Comparison of ENCODE assay signal across 20 cellular contexts in the genomic region with DNA sequence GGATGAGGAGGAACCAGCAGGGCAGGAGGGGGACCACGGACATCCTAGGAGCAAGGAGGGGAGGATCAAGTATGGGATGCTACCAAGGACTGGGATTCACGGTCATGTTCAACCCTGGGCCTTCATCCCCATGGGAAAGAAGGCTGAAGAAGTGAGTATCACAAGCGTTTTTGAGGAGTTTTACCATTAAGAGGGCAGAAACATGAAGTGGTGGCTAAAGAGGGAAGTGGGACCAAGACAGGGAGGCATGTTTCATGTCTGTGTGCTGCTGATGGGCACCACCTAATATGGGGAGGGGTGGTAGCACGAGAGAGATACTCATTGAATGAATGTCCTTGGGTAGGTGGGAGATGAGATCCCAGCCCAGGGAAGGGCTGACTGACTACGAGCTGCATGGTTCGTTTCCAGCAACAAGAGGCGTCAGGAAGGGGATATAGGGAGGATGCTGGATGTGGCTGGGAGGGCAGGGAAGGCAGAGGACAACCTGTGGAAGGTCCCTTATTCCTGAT. TPM values are rescaled to one million over a fixed set of nuclear protein-coding genes. Genes with fewer than 3 reads are reported as not detected.
A peak's percentile ranks its signal among the peaks of the same experiment; 100 is the strongest.
DNase-seq lines count a peak whose midpoint lies in the region; ATAC-seq, FAIRE-seq and TF ChIP-seq lines count a peak whose summit lies in the region.
"Had no signal": no experiment of that assay in that cellular context is flagged by ENCODE, and none has a peak within 500 bp of the region (broad histone marks: within the 10 kb centered on the region; RNA-seq: fewer than 3 reads in every experiment).

No MANE protein-coding gene starts in this region.

- CTCF ChIA-PET in CD8-positive, alpha-beta memory T cell (lab: Charles Lee): interaction anchor here (1.1 to 2.4 kb wide), 2 partner anchors 10 to 266 kb away, joined by 4 to 5 read pairs; no protein-coding TSS in a partner anchor
- CTCF ChIA-PET in K562 (lab: Yijun Ruan, JAX; ENCODE audit: low intra/inter-chr PET ratio): no interaction called here
- CTCF ChIA-PET in activated CD8-positive, alpha-beta memory T cell treated with anti-CD3 and anti-CD28 coated beads, Interleukin-2, amount 10 ng/mL, durations not matched to agents 7 days and 5 days (lab: Charles Lee): interaction anchor here (1.2 to 2.3 kb wide), 2 partner anchors 15 to 97 kb away, joined by 3 to 7 read pairs; no protein-coding TSS in a partner anchor

- peaks cover 8 to 80% (median 29%) of the 10 kb centered on the region in 3 donors for H3K36me3 Mint-ChIP-seq in CD8-positive, alpha-beta memory T cell
- H3K36me3 Mint-ChIP-seq in T-helper 17 cell (ENCODE audit: low read depth): peaks cover 16% of the 10 kb centered on the region
- peaks cover 1 to 80% (median 25%) of the 10 kb centered on the region in 3 donors for H3K36me3 Mint-ChIP-seq in naive thymus-derived CD8-positive, alpha-beta T cell
- H3K36me3 Mint-ChIP-seq in activated CD8-positive, alpha-beta memory T cell treated with anti-CD3 and anti-CD28 coated beads, Interleukin-2, amount 10 ng/mL, durations not matched to agents 7 days and 5 days: peaks cover 62% of the 10 kb centered on the region

- FAIRE-seq in K562 (lab: Jason Lieb, UNC): no peak

- 75% methylated on average over 7 of the region's 7 CpGs for WGBS in K562 (ENCODE audit: insufficient coverage, low coverage, missing lambda C conversion rate)

- no peaks in the 10 kb centered on the region for H3K9me1 ChIP-seq in K562 (ENCODE audit: control insufficient read depth, insufficient read depth, low read length)

- no peaks in the 10 kb centered on the region for H3K4me1 ChIP-seq in CD8-positive, alpha-beta memory T cell (ENCODE audit: insufficient read depth, low read length)
- H3K4me1 ChIP-seq in K562 (replicated peaks in 1 of 2; ENCODE audit: control insufficient read depth in 2 of 2, insufficient read depth in 2 of 2, low read length in 2 of 2) (peaks cover 0 to 3% of the 10 kb centered on the region in 2 experiments; a peak in 1 of 5 replicates), HAP-1 (no peaks in the 10 kb centered on the region)
- H3K4me1 ChIP-seq: Caco-2 had no signal

- H3K27ac ChIP-seq in CD8-positive, alpha-beta memory T cell (ENCODE audit: low read depth, low read length): no peak overlapping the region
- no peak overlapping the region for H3K27ac ChIP-seq in K562 (ENCODE audit: extremely low read depth, low read depth, low read length)
- H3K27ac ChIP-seq: C4-2B had no signal

- no peak overlapping the region for H3K9ac ChIP-seq in K562 (ENCODE audit: insufficient read depth in 1 of 2, low read depth in 2 of 2, low read length in 2 of 2)

- 0 out of 2 replicates have a peak, but pooled peaks cover 4% of the 10 kb centered on the region for H4K20me1 ChIP-seq in K562 (replicated peaks; ENCODE audit: control insufficient read depth, insufficient read depth, low read length)

- ATAC-seq in T-helper 17 cell (no peak), K562 (no peak)
- no peak for ATAC-seq in naive thymus-derived CD8-positive, alpha-beta T cell
- ATAC-seq in activated CD8-positive, alpha-beta memory T cell treated with anti-CD3 and anti-CD28 coated beads, Interleukin-2, amount 10 ng/mL, durations not matched to agents 7 days and 5 days: no peak
- ATAC-seq: Panc1, Right ventricle myocardium inferior had no signal

- DNase-seq in CD8-positive, alpha-beta memory T cell: peak in 1 of 5 donors; percentile 12
- no peak for DNase-seq in T-helper 17 cell
- no peak for DNase-seq in K562 (ENCODE audit: extremely low read depth in 1 of 4, low spot score in 3 of 4)
- DNase-seq in naive thymus-derived CD8-positive, alpha-beta T cell: no peak
- no peak for DNase-seq in SW480 (ENCODE audit: low spot score)
- no peak for DNase-seq in HAP-1 (ENCODE audit: low spot score in 2 of 2)
- no peak for DNase-seq in activated CD8-positive, alpha-beta memory T cell treated with anti-CD3 and anti-CD28 coated beads, Interleukin-2, amount 10 ng/mL, durations not matched to agents 7 days and 5 days
- DNase-seq: AML-193, Caco-2, DMS153, GDM1, H7, NCI-H1417 treated with DMSO at 0.1 percent for 48 hours, NCI-H2029 treated with DMSO at 0.1 percent for 48 hours, NCI-H2171, NCI-H446 treated with DMSO at 0.1 percent for 48 hours, NCI-H69 had no signal

- no peaks in the 10 kb centered on the region for H3K79me2 ChIP-seq in K562 (ENCODE audit: control insufficient read depth, insufficient read depth, low read length)

- no TSS peak for BruUV-seq in K562 (replicated peaks; lab: Mats Ljungman, UMichigan)

- H3K27me3 Mint-ChIP-seq in CD8-positive, alpha-beta memory T cell: no peaks in the 10 kb centered on the region
- no peaks in the 10 kb centered on the region for H3K27me3 Mint-ChIP-seq in T-helper 17 cell
- H3K27me3 Mint-ChIP-seq in naive thymus-derived CD8-positive, alpha-beta T cell: no peaks in the 10 kb centered on the region
- no peaks in the 10 kb centered on the region for H3K27me3 Mint-ChIP-seq in activated CD8-positive, alpha-beta memory T cell treated with anti-CD3 and anti-CD28 coated beads, Interleukin-2, amount 10 ng/mL, durations not matched to agents 7 days and 5 days

- intact Hi-C loops in K562 (cut with micrococcal nuclease): no loop called here

- peak; percentile 61 for TF ChIP-seq POLR2A in K562 (conservative IDR thresholded peaks at IDR 0.05)

- no peak overlapping the region for H2AFZ ChIP-seq in K562 (ENCODE audit: low read depth, low read length)

- no peak overlapping the region for H3K4me3 ChIP-seq in CD8-positive, alpha-beta memory T cell (ENCODE audit: low read length)
- H3K4me3 ChIP-seq in K562 (no peak overlapping the region), HAP-1 (no peak overlapping the region)

- in situ Hi-C loops in K562 (cut with MboI) (no loop called here), HAP-1 (cut with MboI; ENCODE audit: low sequenced_read_pairs) (no loop called here)

- H3K4me2 ChIP-seq in K562 (ENCODE audit: insufficient read depth, low read length): no peak overlapping the region

- H3K27me3 ChIP-seq in CD8-positive, alpha-beta memory T cell (ENCODE audit: insufficient read depth, low read length, poor library complexity, severe bottlenecking): no peaks in the 10 kb centered on the region
- H3K27me3 ChIP-seq in K562 (ENCODE audit: control insufficient read depth in 2 of 2, insufficient read depth in 2 of 2, low read length in 2 of 2) (no peaks in the 10 kb centered on the region), HAP-1 (ENCODE audit: low read depth) (no peaks in the 10 kb centered on the region)

- no peak for TF ChIP-seq CTCF in K562 (IDR thresholded peaks at IDR 0.05 in 2 of 3, conservative IDR thresholded peaks at IDR 0.05 in 1 of 3; ENCODE audit: insufficient read depth in 2 of 3, low read depth in 1 of 3, low read length in 3 of 3)

- POLR2A ChIA-PET in CD8-positive, alpha-beta memory T cell (lab: Charles Lee): no interaction called here
- POLR2A ChIA-PET in K562 (lab: Yijun Ruan, JAX): interaction anchor here (0.8 to 3.9 kb wide), 5 partner anchors 10 to 26 kb away, joined by 4 to 27 read pairs (median 11); partner anchors contain the start of gene LSS
- POLR2A ChIA-PET in naive thymus-derived CD8-positive, alpha-beta T cell (lab: Charles Lee): interaction anchor here (0.6 to 1.8 kb wide), 2 partner anchors 10 to 20 kb away, joined by 4 to 6 read pairs; no protein-coding TSS in a partner anchor

- peaks cover 75% of the 10 kb centered on the region for H3K36me3 ChIP-seq in CD8-positive, alpha-beta memory T cell (ENCODE audit: insufficient read depth, low read length)
- peaks cover 91% of the 10 kb centered on the region for H3K36me3 ChIP-seq in K562 (ENCODE audit: control insufficient read depth, insufficient read depth, low read length)
- peaks cover 80% of the 10 kb centered on the region for H3K36me3 ChIP-seq in HAP-1 (replicated peaks)

- no peak overlapping the region for H3K4me3 Mint-ChIP-seq in CD8-positive, alpha-beta memory T cell
- no peak overlapping the region for H3K4me3 Mint-ChIP-seq in T-helper 17 cell
- H3K4me3 Mint-ChIP-seq in naive thymus-derived CD8-positive, alpha-beta T cell: no peak overlapping the region
- no peak overlapping the region for H3K4me3 Mint-ChIP-seq in activated CD8-positive, alpha-beta memory T cell treated with anti-CD3 and anti-CD28 coated beads, Interleukin-2, amount 10 ng/mL, durations not matched to agents 7 days and 5 days

- no peaks in the 10 kb centered on the region for H3K9me3 Mint-ChIP-seq in CD8-positive, alpha-beta memory T cell
- H3K9me3 Mint-ChIP-seq in naive thymus-derived CD8-positive, alpha-beta T cell: no peaks in the 10 kb centered on the region
- H3K9me3 Mint-ChIP-seq in activated CD8-positive, alpha-beta memory T cell treated with anti-CD3 and anti-CD28 coated beads, Interleukin-2, amount 10 ng/mL, durations not matched to agents 7 days and 5 days (ENCODE audit: low read depth): no peaks in the 10 kb centered on the region

- no peak for TF ChIP-seq RAD21 in K562 (CRISPR knock-in tag; conservative IDR thresholded peaks at IDR 0.05 in 1 of 2, IDR thresholded peaks at IDR 0.05 in 1 of 2)

- H3K4me1 Mint-ChIP-seq in CD8-positive, alpha-beta memory T cell: peaks cover 2 to 11% (median 4%) of the 10 kb centered on the region in 3 donors
- peaks cover 14% of the 10 kb centered on the region for H3K4me1 Mint-ChIP-seq in T-helper 17 cell
- H3K4me1 Mint-ChIP-seq in naive thymus-derived CD8-positive, alpha-beta T cell: peaks cover 0 to 12% (median 6%) of the 10 kb centered on the region in 4 donors
- peaks cover 32% of the 10 kb centered on the region for H3K4me1 Mint-ChIP-seq in activated CD8-positive, alpha-beta memory T cell treated with anti-CD3 and anti-CD28 coated beads, Interleukin-2, amount 10 ng/mL, durations not matched to agents 7 days and 5 days

- no peak for TF ChIP-seq EP300 in K562 (IDR thresholded peaks at IDR 0.05; ENCODE audit: low read length)

- no peaks in the 10 kb centered on the region for H3K9me3 ChIP-seq in CD8-positive, alpha-beta memory T cell (ENCODE audit: low read length)
- H3K9me3 ChIP-seq in T-helper 17 cell (ENCODE audit: control insufficient read depth, low read length, poor library complexity, severe bottlenecking) (no peaks in the 10 kb centered on the region), K562 (replicated peaks; ENCODE audit: control insufficient read depth, insufficient read depth, low read depth, low read length) (no peaks in the 10 kb centered on the region), HAP-1 (no peaks in the 10 kb centered on the region)
- H3K9me3 ChIP-seq: Caco-2 had no signal

- H3K27ac Mint-ChIP-seq in CD8-positive, alpha-beta memory T cell: peak overlapping the region in 5 of 8 donors; percentile 7 to 81 (median 25)
- H3K27ac Mint-ChIP-seq in T-helper 17 cell: peak overlapping the region; percentile 43
- H3K27ac Mint-ChIP-seq in naive thymus-derived CD8-positive, alpha-beta T cell: peak overlapping the region in 8 of 10 donors; percentile 31 to 92 (median 78)
- no peak overlapping the region for H3K27ac Mint-ChIP-seq in activated CD8-positive, alpha-beta memory T cell treated with anti-CD3 and anti-CD28 coated beads, Interleukin-2, amount 10 ng/mL, durations not matched to agents 7 days and 5 days

RNA-seq across cellular contexts. Expression of gene LSS, which starts 11.3 kb away (rescaled TPM):
- total RNA-seq in CD8-positive, alpha-beta memory T cell: 10 to 100 TPM; 19.6 to 20.4 TPM
- 16.1 TPM for polyA plus RNA-seq in CD8-positive, alpha-beta memory T cell
- total RNA-seq in T-helper 17 cell (10 to 100 TPM; 31.1 to 36.8 TPM), K562 (2014; rRNA removed) (56.4 and 67.6 TPM in 2 replicates), K562 (2014; rRNA removed; fragmentation: Illumina TruSeq; extraction: Trizol) (10.6 and 15.1 TPM in 2 replicates), K562 (2015; rRNA removed; fragmentation: Illumina TruSeq; extraction: Trizol) (29.6 and 29.8 TPM in 2 replicates), K562 (2021) (87.9 and 89.5 TPM in 2 replicates)
- total RNA-seq in K562 (2011; cell fraction: chromatin; rRNA removed; ENCODE audit: low replicate concordance): 322 and 719 TPM in 2 replicates
- total RNA-seq in K562 (2011; cell fraction: nucleolus; rRNA removed): 292 and 343 TPM in 2 replicates
- total RNA-seq in K562 (2011; cell fraction: nucleoplasm; rRNA removed): 326 and 359 TPM in 2 replicates
- polyA plus RNA-seq in K562 (2011; rRNA removed) (81.3 and 221 TPM in 2 replicates), K562 (2014; fragmentation: Illumina TruSeq; extraction: Trizol) (37.4 and 43.3 TPM in 2 replicates), K562 (2014; fragmentation: Nextera tagmentation; extraction: Ambion mirVana) (1 to 10 TPM; 2.2 to 2.7 TPM), K562 (2014; rRNA removed) (58.2 and 80.7 TPM in 2 replicates)
- polyA plus RNA-seq in K562 (2011; cell fraction: cytosol; rRNA removed): 98.8 and 159 TPM in 2 replicates
- polyA plus RNA-seq in K562 (2011; cell fraction: nucleus; rRNA removed): 739 and 1,169 TPM in 2 replicates
- polyA plus RNA-seq in K562 (2012): 51.7 and 64.9 TPM in 2 replicates
- 117 and 159 TPM in 2 replicates for polyA minus RNA-seq in K562 (2011; rRNA and poly(A)+ RNA removed)
- 32.4 and 62.6 TPM in 2 replicates for polyA minus RNA-seq in K562 (2011; cell fraction: cytosol; rRNA and poly(A)+ RNA removed)
- 91.6 and 197 TPM in 2 replicates for polyA minus RNA-seq in K562 (2011; cell fraction: nucleus; rRNA and poly(A)+ RNA removed)
- 10 to 100 TPM; 43.6 to 47.6 TPM for total RNA-seq in naive thymus-derived CD8-positive, alpha-beta T cell
- 10 to 100 TPM; 12.3 to 14.6 (median 14.3) TPM for polyA plus RNA-seq in naive thymus-derived CD8-positive, alpha-beta T cell
- 10 to 100 TPM; 44.9 to 49.5 TPM for total RNA-seq in activated CD8-positive, alpha-beta memory T cell treated with anti-CD3 and anti-CD28 coated beads, Interleukin-2, amount 10 ng/mL, durations not matched to agents 7 days and 5 days

RNA-seq across cellular contexts. Expression of gene MCM3AP, which starts 45.5 kb away (rescaled TPM):
- 100 to 1,000 TPM; 131 to 133 TPM for total RNA-seq in CD8-positive, alpha-beta memory T cell
- polyA plus RNA-seq in CD8-positive, alpha-beta memory T cell: 56.7 TPM
- total RNA-seq in T-helper 17 cell (100 to 1,000 TPM; 114 to 120 TPM), K562 (2014; rRNA removed) (98.9 and 106 TPM in 2 replicates), K562 (2014; rRNA removed; fragmentation: Illumina TruSeq; extraction: Trizol) (69.2 and 73.1 TPM in 2 replicates), K562 (2015; rRNA removed; fragmentation: Illumina TruSeq; extraction: Trizol) (65.1 and 80.9 TPM in 2 replicates), K562 (2021) (154 and 179 TPM in 2 replicates)
- 521 and 755 TPM in 2 replicates for total RNA-seq in K562 (2011; cell fraction: chromatin; rRNA removed; ENCODE audit: low replicate concordance)
- 321 and 328 TPM in 2 replicates for total RNA-seq in K562 (2011; cell fraction: nucleolus; rRNA removed)
- 365 and 369 TPM in 2 replicates for total RNA-seq in K562 (2011; cell fraction: nucleoplasm; rRNA removed)
- polyA plus RNA-seq in K562 (2011; rRNA removed) (60.4 and 69.6 TPM in 2 replicates), K562 (2014; fragmentation: Illumina TruSeq; extraction: Trizol) (65.9 and 75.9 TPM in 2 replicates), K562 (2014; fragmentation: Nextera tagmentation; extraction: Ambion mirVana) (1 to 10 TPM; 6.5 to 9.1 TPM), K562 (2014; rRNA removed) (75.4 and 82.8 TPM in 2 replicates)
- 46.8 and 52.9 TPM in 2 replicates for polyA plus RNA-seq in K562 (2011; cell fraction: cytosol; rRNA removed)
- 172 and 195 TPM in 2 replicates for polyA plus RNA-seq in K562 (2011; cell fraction: nucleus; rRNA removed)
- polyA plus RNA-seq in K562 (2012): 67.7 and 73.1 TPM in 2 replicates
- polyA minus RNA-seq in K562 (2011; rRNA and poly(A)+ RNA removed): 102 and 106 TPM in 2 replicates
- polyA minus RNA-seq in K562 (2011; cell fraction: cytosol; rRNA and poly(A)+ RNA removed): 116 and 119 TPM in 2 replicates
- polyA minus RNA-seq in K562 (2011; cell fraction: nucleus; rRNA and poly(A)+ RNA removed): 122 and 182 TPM in 2 replicates
- total RNA-seq in naive thymus-derived CD8-positive, alpha-beta T cell: 100 to 1,000 TPM; 186 to 187 TPM
- polyA plus RNA-seq in naive thymus-derived CD8-positive, alpha-beta T cell: 10 to 100 TPM; 40.5 to 61.0 (median 41.5) TPM
- total RNA-seq in activated CD8-positive, alpha-beta memory T cell treated with anti-CD3 and anti-CD28 coated beads, Interleukin-2, amount 10 ng/mL, durations not matched to agents 7 days and 5 days: 100 to 1,000 TPM; 134 to 139 TPM

RNA-seq across cellular contexts. Expression of gene YBEY, which starts 46.3 kb away (rescaled TPM):
- total RNA-seq in CD8-positive, alpha-beta memory T cell: 10 to 100 TPM; 16.7 to 18.6 TPM
- 21.0 TPM for polyA plus RNA-seq in CD8-positive, alpha-beta memory T cell
- total RNA-seq in T-helper 17 cell: 10 to 100 TPM in 1 of 2 donors, 1 to 10 TPM in 1; 5.2 to 11.2 TPM
- 18.6 and 19.3 TPM in 2 replicates for total RNA-seq in K562 (2011; cell fraction: chromatin; rRNA removed; ENCODE audit: low replicate concordance)
- total RNA-seq in K562 (2011; cell fraction: nucleolus; rRNA removed): 15.7 and 16.2 TPM in 2 replicates
- total RNA-seq in K562 (2011; cell fraction: nucleoplasm; rRNA removed): 18.8 and 20.2 TPM in 2 replicates
- total RNA-seq in K562 (2014; rRNA removed): 10.7 and 12.4 TPM in 2 replicates
- total RNA-seq in K562 (2014; rRNA removed; fragmentation: Illumina TruSeq; extraction: Trizol): 12.4 and 14.0 TPM in 2 replicates
- total RNA-seq in K562 (2015; rRNA removed; fragmentation: Illumina TruSeq; extraction: Trizol): 14.3 and 15.6 TPM in 2 replicates
- 10.5 and 10.7 TPM in 2 replicates for total RNA-seq in K562 (2021)
- 9.9 and 15.9 TPM in 2 replicates for polyA plus RNA-seq in K562 (2011; rRNA removed)
- 8.1 and 10.3 TPM in 2 replicates for polyA plus RNA-seq in K562 (2011; cell fraction: cytosol; rRNA removed)
- 6.9 and 7.3 TPM in 2 replicates for polyA plus RNA-seq in K562 (2011; cell fraction: nucleus; rRNA removed)
- polyA plus RNA-seq in K562 (2012): 13.9 and 16.0 TPM in 2 replicates
- polyA plus RNA-seq in K562 (2014; fragmentation: Illumina TruSeq; extraction: Trizol): 14.1 and 14.7 TPM in 2 replicates
- polyA plus RNA-seq in K562 (2014; fragmentation: Nextera tagmentation; extraction: Ambion mirVana): 1 to 10 TPM; 6.4 to 9.4 TPM
- polyA plus RNA-seq in K562 (2014; rRNA removed): 28.0 and 39.6 TPM in 2 replicates
- polyA minus RNA-seq in K562 (2011; rRNA and poly(A)+ RNA removed): 7.3 and 8.3 TPM in 2 replicates
- polyA minus RNA-seq in K562 (2011; cell fraction: cytosol; rRNA and poly(A)+ RNA removed): 2.5 and 5.2 TPM in 2 replicates
- 4.6 and 6.9 TPM in 2 replicates for polyA minus RNA-seq in K562 (2011; cell fraction: nucleus; rRNA and poly(A)+ RNA removed)
- total RNA-seq in naive thymus-derived CD8-positive, alpha-beta T cell: 10 to 100 TPM; 14.8 to 15.6 TPM
- 10 to 100 TPM; 14.2 to 22.2 (median 14.7) TPM for polyA plus RNA-seq in naive thymus-derived CD8-positive, alpha-beta T cell
- 1 to 10 TPM; 6.9 to 9.1 TPM for total RNA-seq in activated CD8-positive, alpha-beta memory T cell treated with anti-CD3 and anti-CD28 coated beads, Interleukin-2, amount 10 ng/mL, durations not matched to agents 7 days and 5 days

RNA-seq across cellular contexts. Expression of gene SPATC1L, which starts 55.6 kb away (rescaled TPM):
- 1 to 10 TPM; 5.0 TPM for total RNA-seq in CD8-positive, alpha-beta memory T cell
- polyA plus RNA-seq in CD8-positive, alpha-beta memory T cell: 10.7 TPM
- total RNA-seq in T-helper 17 cell (1 to 10 TPM; 2.6 to 3.1 TPM), K562 (2014; rRNA removed) (63.7 and 104 TPM in 2 replicates), K562 (2014; rRNA removed; fragmentation: Illumina TruSeq; extraction: Trizol) (10.4 and 12.6 TPM in 2 replicates), K562 (2015; rRNA removed; fragmentation: Illumina TruSeq; extraction: Trizol) (29.7 and 31.9 TPM in 2 replicates), K562 (2021) (118 and 121 TPM in 2 replicates)
- 20.1 and 44.2 TPM in 2 replicates for total RNA-seq in K562 (2011; cell fraction: chromatin; rRNA removed; ENCODE audit: low replicate concordance)
- 39.1 and 40.0 TPM in 2 replicates for total RNA-seq in K562 (2011; cell fraction: nucleolus; rRNA removed)
- total RNA-seq in K562 (2011; cell fraction: nucleoplasm; rRNA removed): 28.1 and 28.7 TPM in 2 replicates
- polyA plus RNA-seq in K562 (2011; rRNA removed) (6.7 and 23.0 TPM in 2 replicates), K562 (2014; fragmentation: Illumina TruSeq; extraction: Trizol) (38.3 and 84.8 TPM in 2 replicates), K562 (2014; fragmentation: Nextera tagmentation; extraction: Ambion mirVana) (under 1 TPM in 1 of 2 experiments, not detected in 1; 0.14 TPM), K562 (2014; rRNA removed) (40.6 and 50.4 TPM in 2 replicates)
- polyA plus RNA-seq in K562 (2011; cell fraction: cytosol; rRNA removed): 22.2 and 53.4 TPM in 2 replicates
- polyA plus RNA-seq in K562 (2011; cell fraction: nucleus; rRNA removed): 41.7 and 48.0 TPM in 2 replicates
- polyA plus RNA-seq in K562 (2012): 94.4 and 104 TPM in 2 replicates
- 4.8 and 6.1 TPM in 2 replicates for polyA minus RNA-seq in K562 (2011; rRNA and poly(A)+ RNA removed)
- polyA minus RNA-seq in K562 (2011; cell fraction: cytosol; rRNA and poly(A)+ RNA removed): 45.0 and 94.2 TPM in 2 replicates
- 10.6 and 16.9 TPM in 2 replicates for polyA minus RNA-seq in K562 (2011; cell fraction: nucleus; rRNA and poly(A)+ RNA removed)
- total RNA-seq in naive thymus-derived CD8-positive, alpha-beta T cell: 10 to 100 TPM; 11.2 TPM
- 10 to 100 TPM; 13.0 to 20.5 (median 13.6) TPM for polyA plus RNA-seq in naive thymus-derived CD8-positive, alpha-beta T cell
- total RNA-seq in activated CD8-positive, alpha-beta memory T cell treated with anti-CD3 and anti-CD28 coated beads, Interleukin-2, amount 10 ng/mL, durations not matched to agents 7 days and 5 days: 1 to 10 TPM; 4.2 to 4.8 TPM
